8 cellular contexts compared by ENCODE assay signal in the genomic region with DNA sequence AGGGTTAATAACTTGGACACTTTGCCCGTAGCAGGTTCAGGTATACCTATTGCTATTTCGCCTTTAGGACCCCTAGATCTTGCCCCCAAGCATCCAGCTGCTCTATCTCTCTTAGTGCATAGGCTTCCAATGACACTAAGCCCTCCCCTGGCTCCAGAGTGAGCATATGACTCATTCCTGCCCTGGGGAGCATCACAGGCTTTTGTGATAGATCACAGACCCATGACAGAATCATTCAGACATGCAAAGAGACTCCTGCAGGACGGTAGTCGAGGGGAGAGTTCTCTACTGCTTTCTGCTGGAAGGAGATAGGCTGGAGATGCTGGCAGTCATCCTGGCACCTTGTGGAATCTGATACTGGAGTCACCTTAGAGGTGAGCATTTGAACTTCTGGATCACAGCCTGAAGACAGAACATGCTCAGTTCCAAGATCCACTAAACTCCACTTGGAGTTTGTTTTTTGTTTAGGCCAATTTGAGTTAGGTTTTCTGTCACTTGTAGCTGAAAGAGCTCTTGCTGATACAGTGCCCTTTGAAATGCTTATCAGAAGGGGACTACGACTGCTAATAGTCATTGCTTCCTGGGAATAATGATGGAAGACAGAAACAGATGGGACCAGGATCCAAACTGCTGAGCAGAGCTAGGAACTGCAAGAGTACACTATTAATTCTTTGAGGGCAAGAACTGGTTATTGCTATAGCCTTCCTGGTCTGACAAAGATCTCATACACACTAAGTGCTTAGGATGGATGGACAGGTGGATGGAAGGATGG. TPM values are rescaled to one million over a fixed set of nuclear protein-coding genes. Genes with fewer than 3 reads are reported as not detected.
DNase-seq lines count a peak whose midpoint lies in the region; ATAC-seq and TF ChIP-seq lines count a peak whose summit lies in the region.

No MANE protein-coding gene starts in this region.

- H3K79me2 ChIP-seq in neural progenitor cell (ENCODE audit: low read depth): no peaks in the 10 kb centered on the region

- no peak for TF ChIP-seq CTCF in neural progenitor cell (IDR thresholded peaks at IDR 0.05)

- H3K4me3 ChIP-seq in neural progenitor cell: no peak overlapping the region

- H3K4me1 ChIP-seq in neural progenitor cell: no peaks in the 10 kb centered on the region

- no peaks in the 10 kb centered on the region for H3K9me3 ChIP-seq in T-helper 17 cell (ENCODE audit: control insufficient read depth, low read length, poor library complexity, severe bottlenecking)
- H3K9me3 ChIP-seq in neural progenitor cell (ENCODE audit: low read depth): no peaks in the 10 kb centered on the region

- H3K27me3 ChIP-seq in neural progenitor cell: no peaks in the 10 kb centered on the region

- no peaks in the 10 kb centered on the region for H3F3A ChIP-seq in neural progenitor cell (ENCODE audit: low read depth)

- peaks cover 47% of the 10 kb centered on the region for H3K4me1 Mint-ChIP-seq in T-helper 17 cell
- H3K4me1 Mint-ChIP-seq in neural progenitor cell: peaks cover 35% of the 10 kb centered on the region

- H3K27ac Mint-ChIP-seq in T-helper 17 cell (peak overlapping the region; percentile 100), neural progenitor cell (peak overlapping the region; percentile 61)

- H3K36me3 ChIP-seq in neural progenitor cell: no peaks in the 10 kb centered on the region

- ATAC-seq in GM21367 (IDR thresholded peaks at IDR 0.05; ENCODE audit: unreplicated experiment): peak; percentile 67
- peak; percentile 76 for ATAC-seq in HG03571 (IDR thresholded peaks at IDR 0.05; ENCODE audit: unreplicated experiment)
- ATAC-seq in T-helper 17 cell: peak; percentile 58

- no peaks in the 10 kb centered on the region for H4K20me1 ChIP-seq in neural progenitor cell (ENCODE audit: low read depth)

- peak; percentile 95 for DNase-seq in ELR (ENCODE audit: low read depth)
- DNase-seq in T-helper 17 cell: no peak
- peak; percentile 66 for DNase-seq in fibroblast of gingiva (ENCODE audit: low read depth)
- peak; percentile 66 for DNase-seq in neural progenitor cell (ENCODE audit: low spot score)
- no peak for DNase-seq in SKM-1 treated with dmso at 0.1 percent for 144 hours (lab: John Stamatoyannopoulos, UW; ENCODE audit: unreplicated experiment)
- no peak for DNase-seq in NOMO-1 treated with dmso at 0.1 percent for 144 hours (lab: John Stamatoyannopoulos, UW; ENCODE audit: unreplicated experiment)

- H2AFZ ChIP-seq in neural progenitor cell (replicated peaks): no peak overlapping the region

- no peak overlapping the region for H3K27ac ChIP-seq in neural progenitor cell

- H3K9ac ChIP-seq in neural progenitor cell: no peak overlapping the region

- H3K27me3 Mint-ChIP-seq in T-helper 17 cell (no peaks in the 10 kb centered on the region), neural progenitor cell (ENCODE audit: insufficient read depth, low read depth) (no peaks in the 10 kb centered on the region)

- no peaks in the 10 kb centered on the region for H3K9me3 Mint-ChIP-seq in neural progenitor cell

- H3K36me3 Mint-ChIP-seq in T-helper 17 cell (ENCODE audit: low read depth) (peaks cover 7% of the 10 kb centered on the region), neural progenitor cell (no peaks in the 10 kb centered on the region)

- H3K4me3 Mint-ChIP-seq in T-helper 17 cell (peak overlapping the region; percentile 67), neural progenitor cell (peak overlapping the region; percentile 26)

- no peak overlapping the region for H3K4me2 ChIP-seq in neural progenitor cell

RNA-seq across cellular contexts. Expression of a gene that starts 11.0 kb away (rescaled TPM):
- total RNA-seq in T-helper 17 cell (10 to 100 TPM; 17.6 to 21.8 TPM), neural progenitor cell (ENCODE audit: low replicate concordance) (0.15 TPM in 1 of 2 replicates, not detected in the other)

RNA-seq across cellular contexts. Expression of a gene that starts 24.9 kb away (rescaled TPM):
- 1 to 10 TPM; 8.0 to 9.5 TPM for total RNA-seq in T-helper 17 cell
- total RNA-seq in neural progenitor cell (ENCODE audit: low replicate concordance): 1.9 and 3.2 TPM in 2 replicates

RNA-seq across cellular contexts. Expression of a gene that starts 45.2 kb away (rescaled TPM):
- total RNA-seq in T-helper 17 cell: not detected
- 0.15 and 0.19 TPM in 2 replicates for total RNA-seq in neural progenitor cell (ENCODE audit: low replicate concordance)

Comparison
In these comparisons a context has a peak if more than half of its experiments do, and no peak if none do; other contexts are left out.
1. DNase-seq: peak in ELR (single experiment), fibroblast of gingiva (single experiment) and neural progenitor cell (single experiment); none in T-helper 17 cell (0 of 3), SKM-1 treated with dmso at 0.1 percent for 144 hours (single experiment) and NOMO-1 treated with dmso at 0.1 percent for 144 hours (single experiment).
2. RNA of a gene that starts 11.0 kb away (total RNA-seq): 17.6 to 21.8 TPM in T-helper 17 cell; 0.15 TPM in neural progenitor cell; every median in the first group is over 10 times any median in the second.
3. Peak in every context shown above with its lines, with median percentiles within 50 percentile points of each other: ATAC-seq.